In genomic region chr2:156343096-156343939, GRCh38 we compare ENCODE assay signal across 8 cellular contexts. TPM values are rescaled to one million over a fixed set of nuclear protein-coding genes. Genes with fewer than 3 reads are reported as not detected.
A peak's percentile ranks its signal among the peaks of the same experiment; 100 is the strongest.
DNase-seq lines count a peak whose midpoint lies in the region; ATAC-seq lines count a peak whose summit lies in the region.

No MANE protein-coding gene starts in this region.

- no peaks in the 10 kb centered on the region for H3K9me3 Mint-ChIP-seq in activated T-helper 17 cell treated with anti-CD3 and anti-CD28 coated beads, Interleukin-2, amount 50 U/mL, for 72 hours

- no peaks in the 10 kb centered on the region for H3K9me3 ChIP-seq in iPS-20b (ENCODE audit: insufficient read depth, low read depth, low read length)
- H3K9me3 ChIP-seq in subcutaneous abdominal adipose tissue (ENCODE audit: control insufficient read depth in 5 of 5, low read length in 5 of 5): no peaks in the 10 kb centered on the region

- H3K36me3 ChIP-seq in iPS-20b (ENCODE audit: insufficient read depth, low read depth, low read length) (no peaks in the 10 kb centered on the region), subcutaneous abdominal adipose tissue (ENCODE audit: control insufficient read depth in 5 of 5, insufficient read depth in 5 of 5, low read length in 5 of 5) (no peaks in the 10 kb centered on the region)

- H3K27ac Mint-ChIP-seq in activated T-helper 17 cell treated with anti-CD3 and anti-CD28 coated beads, Interleukin-2, amount 50 U/mL, for 72 hours: peak overlapping the region; percentile 86

- H3K4me3 ChIP-seq in iPS-20b (ENCODE audit: low read length): peak overlapping the region; percentile 76
- H3K4me3 ChIP-seq in subcutaneous abdominal adipose tissue (ENCODE audit: low read depth in 1 of 5, low read length in 5 of 5): peak overlapping the region; percentile 79 to 88 (median 83)

- H3K36me3 Mint-ChIP-seq in activated T-helper 17 cell treated with anti-CD3 and anti-CD28 coated beads, Interleukin-2, amount 50 U/mL, for 72 hours (ENCODE audit: low read depth): peaks cover 7% of the 10 kb centered on the region

- H3K9ac ChIP-seq in iPS-20b (ENCODE audit: low read depth, low read length): peak overlapping the region; percentile 83; the same call in 1 of the 2 replicates
- peak overlapping the region; percentile 3 to 85 (median 72) for H3K9ac ChIP-seq in subcutaneous abdominal adipose tissue (ENCODE audit: low read length in 5 of 5)

- H3K4me1 ChIP-seq in iPS-20b (ENCODE audit: insufficient read depth, low read length): peaks cover 14% of the 10 kb centered on the region
- peaks cover 3 to 18% (median 11%) of the 10 kb centered on the region in 5 donors for H3K4me1 ChIP-seq in subcutaneous abdominal adipose tissue (ENCODE audit: control insufficient read depth in 5 of 5, insufficient read depth in 5 of 5, low read length in 5 of 5)

- ATAC-seq in activated T-helper 17 cell treated with anti-CD3 and anti-CD28 coated beads, Interleukin-2, amount 50 U/mL, for 72 hours (replicated peaks): no peak
- ATAC-seq in HG02970 (IDR thresholded peaks at IDR 0.05; ENCODE audit: low FRiP score, unreplicated experiment): no peak

- H3K27me3 Mint-ChIP-seq in activated T-helper 17 cell treated with anti-CD3 and anti-CD28 coated beads, Interleukin-2, amount 50 U/mL, for 72 hours: no peaks in the 10 kb centered on the region

- peak overlapping the region; percentile 97 for H3K4me3 Mint-ChIP-seq in activated T-helper 17 cell treated with anti-CD3 and anti-CD28 coated beads, Interleukin-2, amount 50 U/mL, for 72 hours

- H3K27ac ChIP-seq in iPS-20b (ENCODE audit: low read length): no peak overlapping the region
- peak overlapping the region; percentile 81 for H3K27ac ChIP-seq in subcutaneous abdominal adipose tissue (ENCODE audit: low read depth, low read length)

- H3K27me3 ChIP-seq in iPS-20b (ENCODE audit: insufficient read depth, low read length) (peaks cover 30% of the 10 kb centered on the region), subcutaneous abdominal adipose tissue (ENCODE audit: control insufficient read depth in 5 of 5, insufficient read depth in 4 of 5, low read length in 5 of 5) (no peaks in the 10 kb centered on the region)

- peaks cover 16% of the 10 kb centered on the region for H3K4me1 Mint-ChIP-seq in activated T-helper 17 cell treated with anti-CD3 and anti-CD28 coated beads, Interleukin-2, amount 50 U/mL, for 72 hours

- DNase-seq in DMS79 treated with DMSO at 0.1 percent for 48 hours (lab: John Stamatoyannopoulos, UW): peak; percentile 80
- DNase-seq in DMS79 (lab: John Stamatoyannopoulos, UW): no peak
- no peak for DNase-seq in NCI-H2107 treated with DMSO at 0.1 percent for 48 hours (lab: John Stamatoyannopoulos, UW; ENCODE audit: unreplicated experiment)
- no peak for DNase-seq in anterior cingulate cortex (lab: John Stamatoyannopoulos, UW)

RNA-seq across cellular contexts. Expression of gene NR4A2, which starts 10.8 kb away (rescaled TPM):
- 10 to 100 TPM in 1 of 2 donors, 1 to 10 TPM in 1; 1.9 to 11.9 TPM for total RNA-seq in activated T-helper 17 cell treated with anti-CD3 and anti-CD28 coated beads, Interleukin-2, amount 50 U/mL, for 72 hours
